In genomic region chr10:128211953-128212727, GRCh38 we compare ENCODE assay signal across 8 cellular contexts.
A peak's percentile ranks its signal among the peaks of the same experiment; 100 is the strongest.
DNase-seq lines count a peak whose midpoint lies in the region; TF ChIP-seq lines count a peak whose summit lies in the region.

No MANE protein-coding gene starts in this region.

- H3K4me1 ChIP-seq in SJSA1 (replicated peaks): peaks cover 3% of the 10 kb centered on the region; the same call in 1 of the 2 replicates
- peaks cover 2% of the 10 kb centered on the region for H3K4me1 ChIP-seq in parathyroid adenoma
- peaks cover 3 to 6% of the 10 kb centered on the region in 2 donors for H3K4me1 ChIP-seq in thyroid gland

- TF ChIP-seq POLR2A in thyroid gland (IDR thresholded peaks at IDR 0.05): no peak

- H3K27me3 ChIP-seq in H7 (ENCODE audit: control insufficient read depth, insufficient read depth, low read length) (peaks cover 12% of the 10 kb centered on the region), SJSA1 (replicated peaks) (no peaks in the 10 kb centered on the region), parathyroid adenoma (ENCODE audit: control insufficient read depth, insufficient read depth, low read length) (no peaks in the 10 kb centered on the region), thyroid gland (no peaks in the 10 kb centered on the region)

- 35 to 65% methylated on average over 10 to 20 of the region's 32 CpGs for WGBS in thyroid gland, 2 donors

- intact Hi-C loops in thyroid gland (cut with DNase I): no loop called here

- TF ChIP-seq CTCF in LNCaP clone FGC (IDR thresholded peaks at IDR 0.05; ENCODE audit: control insufficient read depth, extremely low read depth, insufficient read depth): peak; percentile 96
- TF ChIP-seq CTCF in parathyroid adenoma (IDR thresholded peaks at IDR 0.05): peak; percentile 97
- peak; percentile 64 to 99 (median 93) for TF ChIP-seq CTCF in thyroid gland (IDR thresholded peaks at IDR 0.05)

- peak overlapping the region; percentile 72 for H2AFZ ChIP-seq in parathyroid adenoma

- H3K27ac ChIP-seq in SJSA1 (no peak overlapping the region), parathyroid adenoma (no peak overlapping the region), thyroid gland (no peak overlapping the region)

- no peaks in the 10 kb centered on the region for H3K36me3 ChIP-seq in H7 (replicated peaks; ENCODE audit: control insufficient read depth, insufficient read depth, low read length)
- H3K36me3 ChIP-seq in SJSA1: no peaks in the 10 kb centered on the region
- H3K36me3 ChIP-seq in parathyroid adenoma (ENCODE audit: control insufficient read depth, insufficient read depth, low read length): no peaks in the 10 kb centered on the region
- no peaks in the 10 kb centered on the region for H3K36me3 ChIP-seq in thyroid gland

- no peaks in the 10 kb centered on the region for H3K79me2 ChIP-seq in parathyroid adenoma

- H3K4me3 ChIP-seq in H7 (ENCODE audit: insufficient read depth, low read depth, low read length): no peak overlapping the region
- H3K4me3 ChIP-seq in LNCaP clone FGC (ENCODE audit: low read depth, low read length): no peak overlapping the region
- H3K4me3 ChIP-seq in SJSA1: no peak overlapping the region
- H3K4me3 ChIP-seq in parathyroid adenoma (ENCODE audit: low read depth, low read length): peak overlapping the region; percentile 4
- no peak overlapping the region for H3K4me3 ChIP-seq in thyroid gland (replicated peaks in 1 of 3)

- no peaks in the 10 kb centered on the region for H3K9me3 ChIP-seq in SJSA1 (replicated peaks)
- H3K9me3 ChIP-seq in parathyroid adenoma (ENCODE audit: control insufficient read depth, low read length): no peaks in the 10 kb centered on the region
- H3K9me3 ChIP-seq in thyroid gland: no peaks in the 10 kb centered on the region

- H3K9ac ChIP-seq in parathyroid adenoma: no peak overlapping the region

- DNase-seq in GF-D8 (lab: John Stamatoyannopoulos, UW): peak; percentile 15
- DNase-seq in H7: peak; percentile 97
- no peak for DNase-seq in LNCaP clone FGC (ENCODE audit: low read depth)
- DNase-seq in SJSA1 (ENCODE audit: low read depth in 1 of 2, low spot score in 2 of 2): peak; percentile 43 to 65
- DNase-seq in activated gamma-delta T cell treated with Interleukin-2 at 50 U/mL for 16 hours: peak; percentile 81
- DNase-seq in globus pallidus (ENCODE audit: low spot score): peak; percentile 77
- DNase-seq in thyroid gland: peak; percentile 88 to 91

- peak overlapping the region; percentile 32 for H3K4me2 ChIP-seq in parathyroid adenoma (ENCODE audit: low read length)
